ENCODE assay signal across 8 cellular contexts in genomic region chr13:48156466-48156865, GRCh38.
DNase-seq lines count a peak whose midpoint lies in the region; ATAC-seq and TF ChIP-seq lines count a peak whose summit lies in the region.

No MANE protein-coding gene starts in this region.

- intact Hi-C loops in dorsolateral prefrontal cortex (cut with DNase I) = no loop called here

- H3K4me3 Mint-ChIP-seq in effector memory CD8-positive, alpha-beta T cell = peak overlapping the region; percentile 73 to 82

- ATAC-seq in HG02610 (IDR thresholded peaks at IDR 0.05; ENCODE audit: unreplicated experiment) = peak; percentile 41
- ATAC-seq in effector memory CD8-positive, alpha-beta T cell (replicated peaks) = peak; percentile 71
- no peak for ATAC-seq in HG02852 (IDR thresholded peaks at IDR 0.05; ENCODE audit: unreplicated experiment)

- DNase-seq in activated CD4-positive, CD25-positive, alpha-beta regulatory T cell treated with anti-CD3 and anti-CD28 coated beads, Interleukin-2, amount 50 U/mL, for 72 hours = peak; percentile 74
- peak; percentile 54 to 66 (median 57) for DNase-seq in effector memory CD8-positive, alpha-beta T cell
- peak; percentile 66 for DNase-seq in stimulated activated CD4-positive, alpha-beta T cell treated with anti-CD3 and anti-CD28 coated beads, Interleukin-4, amount 100 ng/mL, for 1 hour
- DNase-seq in iPS-NIHi11 (ENCODE audit: low spot score) (no peak), NCI-H2196 treated with DMSO at 0.1 percent for 48 hours (lab: John Stamatoyannopoulos, UW; ENCODE audit: unreplicated experiment) (no peak), dorsolateral prefrontal cortex (no peak)

- H3K9me3 Mint-ChIP-seq in effector memory CD8-positive, alpha-beta T cell = no peaks in the 10 kb centered on the region

- no peaks in the 10 kb centered on the region for H3K27me3 Mint-ChIP-seq in effector memory CD8-positive, alpha-beta T cell

- H3K27ac Mint-ChIP-seq in effector memory CD8-positive, alpha-beta T cell = peak overlapping the region; percentile 92 to 97

- no peaks in the 10 kb centered on the region for H3K27me3 ChIP-seq in dorsolateral prefrontal cortex

- no peak overlapping the region for H3K4me3 ChIP-seq in dorsolateral prefrontal cortex

- peak overlapping the region in 12 of 59 donors; percentile 1 to 48 (median 12) for H3K27ac ChIP-seq in dorsolateral prefrontal cortex

- peaks cover 35 to 58% of the 10 kb centered on the region in 2 donors for H3K4me1 Mint-ChIP-seq in effector memory CD8-positive, alpha-beta T cell (ENCODE audit: low read depth in 2 of 2)

- H3K36me3 Mint-ChIP-seq in effector memory CD8-positive, alpha-beta T cell (ENCODE audit: insufficient read depth) = peaks cover 17% of the 10 kb centered on the region

- no peak for TF ChIP-seq CTCF in dorsolateral prefrontal cortex (IDR thresholded peaks at IDR 0.05 in 54 of 56, conservative IDR thresholded peaks at IDR 0.05 in 2 of 56; ENCODE audit: low read depth in 1 of 56, partially characterized antibody in 56 of 56)

Comparison
In these comparisons a context has a peak if more than half of its experiments do, and no peak if none do; other contexts are left out.
1. DNase-seq: peak in activated CD4-positive, CD25-positive, alpha-beta regulatory T cell treated with anti-CD3 and anti-CD28 coated beads, Interleukin-2, amount 50 U/mL, for 72 hours (single experiment), effector memory CD8-positive, alpha-beta T cell (3 of 3) and stimulated activated CD4-positive, alpha-beta T cell treated with anti-CD3 and anti-CD28 coated beads, Interleukin-4, amount 100 ng/mL, for 1 hour (single experiment); none in iPS-NIHi11 (single experiment), NCI-H2196 treated with DMSO at 0.1 percent for 48 hours (single experiment) and dorsolateral prefrontal cortex (0 of 10).